ENCODE assay signal across 1 cellular context in the genomic region with DNA sequence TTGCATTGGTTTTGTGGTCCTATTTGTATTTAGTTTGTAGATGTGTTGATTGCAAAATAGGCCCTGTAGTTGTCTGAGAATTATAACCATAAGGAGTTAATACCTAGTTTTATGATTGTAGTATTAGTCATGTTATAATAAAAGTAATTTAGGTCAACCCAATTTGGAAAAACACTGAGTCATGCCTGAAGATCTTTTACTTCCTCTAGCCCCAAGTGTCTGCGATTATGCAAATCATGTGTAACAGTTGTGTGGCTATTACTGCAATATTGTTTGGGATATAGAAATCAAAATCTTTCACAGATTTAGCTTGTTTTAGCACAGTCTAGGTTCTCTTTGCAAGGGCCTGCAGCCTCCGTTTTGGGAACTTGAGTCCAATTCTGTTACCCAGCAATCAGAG.
A peak's percentile ranks its signal among the peaks of the same experiment; 100 is the strongest.
TF ChIP-seq lines count a peak whose summit lies in the region.

No MANE protein-coding gene starts in this region.

TF ChIP-seq in HCT116, 20 proteins besides CTCF, POLR2A, EP300 and RAD21 (continued from another document):
- TF ChIP-seq, protein P1, sequence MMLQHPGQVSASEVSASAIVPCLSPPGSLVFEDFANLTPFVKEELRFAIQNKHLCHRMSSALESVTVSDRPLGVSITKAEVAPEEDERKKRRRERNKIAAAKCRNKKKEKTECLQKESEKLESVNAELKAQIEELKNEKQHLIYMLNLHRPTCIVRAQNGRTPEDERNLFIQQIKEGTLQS (IDR thresholded peaks at IDR 0.05): 0 out of 2 replicates have a peak, but pooled peaks have one; percentile 14
- peak; percentile 89 for TF ChIP-seq CEBPB (IDR thresholded peaks at IDR 0.05; ENCODE audit: low read depth)
- TF ChIP-seq, protein P2, sequence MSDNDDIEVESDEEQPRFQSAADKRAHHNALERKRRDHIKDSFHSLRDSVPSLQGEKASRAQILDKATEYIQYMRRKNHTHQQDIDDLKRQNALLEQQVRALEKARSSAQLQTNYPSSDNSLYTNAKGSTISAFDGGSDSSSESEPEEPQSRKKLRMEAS (IDR thresholded peaks at IDR 0.05): no peak
- peak; percentile 78 for TF ChIP-seq SRF (IDR thresholded peaks at IDR 0.05; ENCODE audit: low read depth)
- TF ChIP-seq POLR2AphosphoS5 (IDR thresholded peaks at IDR 0.05; ENCODE audit: low read depth, low read length): peak; percentile 26; the same call in 1 of the 2 replicates
- TF ChIP-seq YY1 (IDR thresholded peaks at IDR 0.05; ENCODE audit: extremely low read depth, insufficient replicate concordance, low read depth, low read length): no peak
- no peak for TF ChIP-seq ZNF274 (IDR thresholded peaks at IDR 0.05; ENCODE audit: low read depth, low read length)
- TF ChIP-seq EZH2 (IDR thresholded peaks at IDR 0.05): no peak
- no peak for TF ChIP-seq TCF7L2 (IDR thresholded peaks at IDR 0.05; ENCODE audit: borderline replicate concordance, extremely low read depth, insufficient read depth, insufficient read length)
- TF ChIP-seq EGR1 (IDR thresholded peaks at IDR 0.05; ENCODE audit: low read depth): 0 out of 2 replicates have a peak, but pooled peaks have one; percentile 24
- TF ChIP-seq JUND (IDR thresholded peaks at IDR 0.05): peak; percentile 84
